Comparison of ENCODE assay signal across 14 cellular contexts in genomic region chr1:166925791-166926483, GRCh38. TPM values are rescaled to one million over a fixed set of nuclear protein-coding genes. Genes with fewer than 3 reads are reported as not detected.
A peak's percentile ranks its signal among the peaks of the same experiment; 100 is the strongest.
DNase-seq lines count a peak whose midpoint lies in the region; ATAC-seq and TF ChIP-seq lines count a peak whose summit lies in the region.
"Had no signal": no experiment of that assay in that cellular context is flagged by ENCODE, and none has a peak within 500 bp of the region (broad histone marks: within the 10 kb centered on the region; RNA-seq: fewer than 3 reads in every experiment).

No MANE protein-coding gene starts in this region.

- no peaks in the 10 kb centered on the region for H3K36me3 Mint-ChIP-seq in HFFc6 (ENCODE audit: low read depth)
- no peaks in the 10 kb centered on the region for H3K36me3 Mint-ChIP-seq in mesothelial cell of epicardium
- no peaks in the 10 kb centered on the region for H3K36me3 Mint-ChIP-seq in natural killer cell

- H3K4me3 Mint-ChIP-seq in HFFc6 = peak overlapping the region; percentile 1; the same call in 1 of the 2 replicates
- H3K4me3 Mint-ChIP-seq in mesothelial cell of epicardium = no peak overlapping the region
- H3K4me3 Mint-ChIP-seq in natural killer cell = no peak overlapping the region

- H3K36me3 ChIP-seq in A673 (ENCODE audit: insufficient read depth, low read length, poor library complexity, severe bottlenecking) = no peaks in the 10 kb centered on the region
- H3K36me3 ChIP-seq in brain microvascular endothelial cell (replicated peaks) = no peaks in the 10 kb centered on the region
- no peaks in the 10 kb centered on the region for H3K36me3 ChIP-seq in colonic mucosa

- H3K4me1 ChIP-seq in A673 (ENCODE audit: insufficient read depth, low read length, poor library complexity, severe bottlenecking) (no peaks in the 10 kb centered on the region), colonic mucosa (no peaks in the 10 kb centered on the region)
- H3K4me1 ChIP-seq: A549 had no signal

- H3K9me3 Mint-ChIP-seq in HFFc6 (no peaks in the 10 kb centered on the region), mesothelial cell of epicardium (peaks cover 4% of the 10 kb centered on the region), natural killer cell (no peaks in the 10 kb centered on the region)

- CTCF ChIA-PET in A673 (lab: Charles Lee) = interaction anchor here (0.9 kb wide), 1 partner anchor 133 kb away, joined by 3 read pairs; no protein-coding TSS in a partner anchor

- ATAC-seq in natural killer cell = no peak
- ATAC-seq: A549 had no signal

- H3K4me3 ChIP-seq in A673 (ENCODE audit: low read depth, low read length, poor library complexity, severe bottlenecking) (no peak overlapping the region), brain microvascular endothelial cell (ENCODE audit: low read depth, low read length) (no peak overlapping the region), colonic mucosa (no peak overlapping the region)
- H3K4me3 ChIP-seq: A549 had no signal

- intact Hi-C loops in A673 (cut with micrococcal nuclease; ENCODE audit: unreplicated experiment) = no loop called here
- intact Hi-C loops in colonic mucosa (cut with DNase I) = no loop called here
- intact Hi-C loops in natural killer cell (cut with micrococcal nuclease) = no loop called here

- H3K4me1 Mint-ChIP-seq in HFFc6 (ENCODE audit: low read depth) (peaks cover 11% of the 10 kb centered on the region), mesothelial cell of epicardium (peaks cover 8% of the 10 kb centered on the region), natural killer cell (no peaks in the 10 kb centered on the region)

- DNase-seq in A673 (ENCODE audit: low spot score) (peak; percentile 52), HFFc6 (peak; percentile 42), brain microvascular endothelial cell (peak; percentile 88), kidney glomerular epithelial cell (lab: John Stamatoyannopoulos, UW) (peak; percentile 90), colonic mucosa (no peak), NCI-H2029 treated with DMSO at 0.1 percent for 48 hours (lab: John Stamatoyannopoulos, UW) (no peak), mesothelial cell of epicardium (ENCODE audit: low spot score in 2 of 2, unreplicated experiment in 2 of 2) (no peak), natural killer cell (no peak)
- DNase-seq: aorta, GDM1, left colon, NCI-H146 had no signal

- no peak overlapping the region for H3K9ac ChIP-seq in colonic mucosa (ENCODE audit: low read depth in 2 of 2, low read length in 2 of 2)

- no peak for TF ChIP-seq CTCF in A673 (conservative IDR thresholded peaks at IDR 0.05; ENCODE audit: low read depth, low read length)
- TF ChIP-seq CTCF in HFFc6 (IDR thresholded peaks at IDR 0.05) = no peak
- no peak for TF ChIP-seq CTCF in brain microvascular endothelial cell (IDR thresholded peaks at IDR 0.05; ENCODE audit: low read depth, low read length, missing control alignments)
- TF ChIP-seq CTCF in colonic mucosa (IDR thresholded peaks at IDR 0.05) = no peak
- no peak for TF ChIP-seq CTCF in mesothelial cell of epicardium (IDR thresholded peaks at IDR 0.05; ENCODE audit: unreplicated experiment)
- TF ChIP-seq CTCF in natural killer cell (IDR thresholded peaks at IDR 0.05) = no peak

- POLR2A ChIA-PET in A673 (lab: Charles Lee; ENCODE audit: low non-redundant PET) = no interaction called here

- H3K27ac ChIP-seq in A673 (ENCODE audit: low read depth, low read length, poor library complexity, severe bottlenecking) = no peak overlapping the region
- peak overlapping the region; percentile 18 for H3K27ac ChIP-seq in brain microvascular endothelial cell
- no peak overlapping the region for H3K27ac ChIP-seq in colonic mucosa
- H3K27ac ChIP-seq: A549 had no signal

- BruUV-seq in A673 (replicated peaks; lab: Mats Ljungman, UMichigan) = no TSS peak

- H3K27ac Mint-ChIP-seq in HFFc6 (no peak overlapping the region), mesothelial cell of epicardium (no peak overlapping the region), natural killer cell (no peak overlapping the region)

- H3K27me3 Mint-ChIP-seq in HFFc6 (ENCODE audit: insufficient read depth) (peaks cover 22% of the 10 kb centered on the region), mesothelial cell of epicardium (ENCODE audit: low read depth) (peaks cover 38% of the 10 kb centered on the region), natural killer cell (ENCODE audit: low read depth in 2 of 2) (peaks cover 10 to 16% of the 10 kb centered on the region in 2 donors)

- in situ Hi-C loops in brain microvascular endothelial cell (cut with HindIII; ENCODE audit: low pct_ligation_motif_present, low sequenced_read_pairs) = no loop called here

- peaks cover 58% of the 10 kb centered on the region for H3K27me3 ChIP-seq in A673 (replicated peaks; ENCODE audit: insufficient read depth, low read depth, low read length, poor library complexity)
- H3K27me3 ChIP-seq in brain microvascular endothelial cell (replicated peaks) = peaks cover 22% of the 10 kb centered on the region
- peaks cover 6% of the 10 kb centered on the region for H3K27me3 ChIP-seq in colonic mucosa

- H3K9me3 ChIP-seq in A673 (ENCODE audit: low read depth, low read length, poor library complexity, severe bottlenecking) = no peaks in the 10 kb centered on the region
- H3K9me3 ChIP-seq in colonic mucosa = no peaks in the 10 kb centered on the region
- H3K9me3 ChIP-seq: A549 had no signal

RNA-seq across cellular contexts. Expression of gene ILDR2, which starts 49.4 kb away (rescaled TPM):
- not detected in 2 replicates for total RNA-seq in A673 (2021)
- not detected for total RNA-seq in HFFc6 (2021; fragmentation: NEBNext Ultra II Directional; extraction: Animal tissue kit (Norgen Biotek cat#: 25700))
- 1 to 10 TPM in 1 of 2 donors, under 1 TPM in 1; 0.62 to 2.7 TPM for total RNA-seq in colonic mucosa
- 1.1 to 1.5 TPM (median 1.1 TPM) in 3 replicates for total RNA-seq in mesothelial cell of epicardium
- total RNA-seq in natural killer cell = 1 to 10 TPM; 2.4 to 4.3 (median 2.8) TPM
- total RNA-seq: pulmonary artery endothelial cell had no signal

RNA-seq across cellular contexts. Expression of gene TADA1, which starts 49.9 kb away (rescaled TPM):
- total RNA-seq in A673 (2021) = 15.2 and 17.8 TPM in 2 replicates
- 1 to 10 TPM; 6.5 to 8.1 (median 7.0) TPM for total RNA-seq in HFFc6 (2021; fragmentation: NEBNext Ultra II Directional; extraction: Animal tissue kit (Norgen Biotek cat#: 25700))
- total RNA-seq in colonic mucosa = 10 to 100 TPM; 10.1 to 12.1 TPM
- total RNA-seq in mesothelial cell of epicardium = 15.6 to 18.7 TPM (median 17.4 TPM) in 3 replicates
- total RNA-seq in natural killer cell = 10 to 100 TPM; 11.7 to 13.7 (median 12.5) TPM

Comparison
In these comparisons a context has a peak if more than half of its experiments do, and no peak if none do; other contexts are left out.
1. DNase-seq: peak in A673 (single experiment), HFFc6 (single experiment), brain microvascular endothelial cell (single experiment) and kidney glomerular epithelial cell (single experiment); none in colonic mucosa (single experiment), NCI-H2029 treated with DMSO at 0.1 percent for 48 hours (single experiment), mesothelial cell of epicardium (0 of 2) and natural killer cell (single experiment).